In genomic region chr12:131723532-131723931, GRCh38 we compare ENCODE assay signal across 28 cellular contexts. TPM values are rescaled to one million over a fixed set of nuclear protein-coding genes. Genes with fewer than 3 reads are reported as not detected.
DNase-seq lines count a peak whose midpoint lies in the region; ATAC-seq and TF ChIP-seq lines count a peak whose summit lies in the region.
"Had no signal": no experiment of that assay in that cellular context is flagged by ENCODE, and none has a peak within 500 bp of the region (broad histone marks: within the 10 kb centered on the region; RNA-seq: fewer than 3 reads in every experiment).

No MANE protein-coding gene starts in this region.

- DNase-seq in H9 (peak; percentile 74), WTC11 (ENCODE audit: low spot score) (peak; percentile 39), iPS DF 4.7 (ENCODE audit: extremely low read depth, low spot score) (peak; percentile 89), neural progenitor cell (ENCODE audit: low spot score) (peak; percentile 60), GM03348 (ENCODE audit: low spot score) (no peak), NCI-H1694 treated with DMSO at 0.1 percent for 48 hours (lab: John Stamatoyannopoulos, UW) (no peak)
- no peak for DNase-seq in stimulated activated CD4-positive, alpha-beta T cell treated with anti-CD3 and anti-CD28 coated beads, Interleukin-4, amount 100 ng/mL, for 4 hours
- DNase-seq: activated CD4-positive, alpha-beta T cell treated with anti-CD3 and anti-CD28 coated beads for 1 hour; activated effector memory CD4-positive, alpha-beta T cell treated with anti-CD3 and anti-CD28 coated beads, Interleukin-2, amount 50 U/mL, for 16 hours; activated naive CD8-positive, alpha-beta T cell treated with anti-CD3 and anti-CD28 coated beads for 36 hours; anterior cingulate cortex; CD8-positive, alpha-beta memory T cell; colonic mucosa; DMS 273 treated with DMSO at 0.1 percent for 48 hours; effector memory CD4-positive, alpha-beta T cell; glutamatergic neuron; Karpas-422; left colon; NCI-H1436; NCI-H748 treated with DMSO at 0.1 percent for 48 hours; right lobe of liver; SIG-M5; spleen; thyroid gland had no signal

- H3K27ac ChIP-seq in H9 (ENCODE audit: insufficient read length, low read depth, low read length) (peak overlapping the region; percentile 97), neural progenitor cell (peak overlapping the region; percentile 92)
- H3K27ac ChIP-seq: cardiac muscle cell, colonic mucosa, right lobe of liver, spleen, thyroid gland, vagina had no signal

- no peak overlapping the region for H2BK15ac ChIP-seq in H9 (ENCODE audit: low read depth, low read length)

- CTCF ChIA-PET in WTC11 (lab: Charles Lee), result interaction anchor here (0.5 to 1.8 kb wide), 11 partner anchors 12 to 415 kb away, joined by 3 to 7 read pairs (median 3); partner anchors contain the start of gene SFSWAP

- no peak overlapping the region for H2BK5ac ChIP-seq in H9 (ENCODE audit: insufficient read length, low read length)

- no peak overlapping the region for H2BK120ac ChIP-seq in H9 (ENCODE audit: low read depth, low read length, poor library complexity, severe bottlenecking)

- ATAC-seq in WTC11, result peak; percentile 91
- ATAC-seq: HepG2, left colon, right lobe of liver had no signal

- H3K9ac ChIP-seq in H9 (ENCODE audit: extremely low read depth, insufficient read length, low read length) (no peak overlapping the region), neural progenitor cell (peak overlapping the region; percentile 1)

- H3K4me2 ChIP-seq in H9 (ENCODE audit: insufficient read depth, insufficient read length, low read length), result peak overlapping the region; percentile 13
- H3K4me2 ChIP-seq in neural progenitor cell, result peak overlapping the region; percentile 71

- peak overlapping the region; percentile 16 for H3K4me3 ChIP-seq in neural progenitor cell
- H3K4me3 ChIP-seq: cardiac muscle cell, colonic mucosa, right lobe of liver, spleen, thyroid gland, vagina had no signal

- H3K27me3 ChIP-seq in H9 (ENCODE audit: insufficient read depth, low read length), result no peaks in the 10 kb centered on the region
- H3K27me3 ChIP-seq in neural progenitor cell, result no peaks in the 10 kb centered on the region
- H3K27me3 ChIP-seq: cardiac muscle cell, colonic mucosa, right lobe of liver, spleen, thyroid gland, vagina had no signal

- H3K23ac ChIP-seq in H9 (ENCODE audit: insufficient read length, low read depth, low read length), result no peak overlapping the region

- H4K20me1 ChIP-seq in H9 (ENCODE audit: control insufficient read depth, insufficient read depth, insufficient read length), result no peaks in the 10 kb centered on the region
- H4K20me1 ChIP-seq in neural progenitor cell (ENCODE audit: low read depth), result peaks cover 6% of the 10 kb centered on the region

- H4K91ac ChIP-seq in H9 (ENCODE audit: insufficient read length, low read depth, low read length), result no peak overlapping the region

- no peak overlapping the region for H3K14ac ChIP-seq in H9 (ENCODE audit: insufficient read depth, low read length)

- no peak overlapping the region for H3T11ph ChIP-seq in H9 (ENCODE audit: low read length)

- no CpG with 5 or more reads among the region's 5 CpGs for WGBS in H9 (ENCODE audit: extremely low coverage, insufficient read length, low lambda C conversion rate)

- H3F3A ChIP-seq in neural progenitor cell (ENCODE audit: low read depth), result peaks cover 42% of the 10 kb centered on the region

- no peaks in the 10 kb centered on the region for H3K9me3 ChIP-seq in H9 (ENCODE audit: control insufficient read depth, low read depth, low read length)
- no peaks in the 10 kb centered on the region for H3K9me3 ChIP-seq in neural progenitor cell (ENCODE audit: low read depth)
- H3K9me3 ChIP-seq: colonic mucosa, right lobe of liver, spleen, thyroid gland, vagina had no signal

- TF ChIP-seq CTCF in H9 (conservative IDR thresholded peaks at IDR 0.05) (no peak), WTC11 (IDR thresholded peaks at IDR 0.05) (no peak), neural progenitor cell (IDR thresholded peaks at IDR 0.05) (no peak)

- H2AFZ ChIP-seq in H9 (ENCODE audit: low read length), result no peak overlapping the region
- H2AFZ ChIP-seq in neural progenitor cell (replicated peaks), result no peak overlapping the region

- no peak overlapping the region for H4K5ac ChIP-seq in H9 (ENCODE audit: insufficient read length, low read depth, low read length)

- peaks cover 18% of the 10 kb centered on the region for H3K36me3 ChIP-seq in neural progenitor cell

- H3K79me2 ChIP-seq in H9 (ENCODE audit: insufficient read depth, low read length) (peaks cover 2% of the 10 kb centered on the region; the same call in 1 of the 2 replicates), neural progenitor cell (ENCODE audit: low read depth) (peaks cover 37% of the 10 kb centered on the region)

- POLR2A ChIA-PET in WTC11 (lab: Charles Lee), result interaction anchor here (1.2 kb wide), 1 partner anchor 13 kb away, joined by 6 read pairs; the partner anchor contains the start of gene SFSWAP

- no peak overlapping the region for H2BK20ac ChIP-seq in H9 (ENCODE audit: low read depth, low read length, poor library complexity, severe bottlenecking)

- H3K4me1 Mint-ChIP-seq in H9 (peaks cover 51 to 52% of the 10 kb centered on the region in 2 experiments), WTC11 (peaks cover 65% of the 10 kb centered on the region), neural progenitor cell (peaks cover 10% of the 10 kb centered on the region)

- no peak overlapping the region for H2BK12ac ChIP-seq in H9 (ENCODE audit: insufficient read length, low read depth, low read length)

- peak overlapping the region; percentile 28 to 34 for H3K4me3 Mint-ChIP-seq in H9
- H3K4me3 Mint-ChIP-seq in WTC11, result peak overlapping the region; percentile 18
- no peak overlapping the region for H3K4me3 Mint-ChIP-seq in neural progenitor cell
- H3K4me3 Mint-ChIP-seq: activated naive CD8-positive, alpha-beta T cell treated with anti-CD3 and anti-CD28 coated beads for 36 hours; CD8-positive, alpha-beta memory T cell; T-helper 2 cell treated with Interferon-gamma antibody and Interleukin-4, amounts not matched to agents 5 μg/mL and 100 μg/mL, for 36 hours had no signal

- H3K56ac ChIP-seq in H9 (ENCODE audit: insufficient read length, low read depth, low read length), result no peak overlapping the region

- no peaks in the 10 kb centered on the region for H3K27me3 Mint-ChIP-seq in H9 (ENCODE audit: low read depth)
- H3K27me3 Mint-ChIP-seq in WTC11 (ENCODE audit: low read depth), result no peaks in the 10 kb centered on the region
- H3K27me3 Mint-ChIP-seq in neural progenitor cell (ENCODE audit: insufficient read depth, low read depth), result peaks cover 2% of the 10 kb centered on the region
- H3K27me3 Mint-ChIP-seq: activated naive CD8-positive, alpha-beta T cell treated with anti-CD3 and anti-CD28 coated beads for 36 hours; CD8-positive, alpha-beta memory T cell had no signal

- H3K4me1 ChIP-seq in H9 (ENCODE audit: insufficient read depth, low read length) (peaks cover 11% of the 10 kb centered on the region), neural progenitor cell (peaks cover 20% of the 10 kb centered on the region)
- H3K4me1 ChIP-seq: colonic mucosa, right lobe of liver, thyroid gland, vagina had no signal

- no peaks in the 10 kb centered on the region for H3K23me2 ChIP-seq in H9 (ENCODE audit: insufficient read length, low read depth, low read length, poor library complexity, severe bottlenecking)

- H2AK5ac ChIP-seq in H9 (ENCODE audit: insufficient read length, low read length), result no peak overlapping the region

- H3K27ac Mint-ChIP-seq in H9, result peak overlapping the region; percentile 97 to 99 (median 98)
- H3K27ac Mint-ChIP-seq in WTC11, result peak overlapping the region; percentile 98
- no peak overlapping the region for H3K27ac Mint-ChIP-seq in neural progenitor cell
- H3K27ac Mint-ChIP-seq: activated naive CD8-positive, alpha-beta T cell treated with anti-CD3 and anti-CD28 coated beads for 36 hours; T-helper 2 cell treated with Interferon-gamma antibody and Interleukin-4, amounts not matched to agents 5 μg/mL and 100 μg/mL, for 36 hours had no signal

- no peak overlapping the region for H3K4ac ChIP-seq in H9 (ENCODE audit: low read depth, low read length)

- no peak overlapping the region for H4K8ac ChIP-seq in H9 (replicated peaks; ENCODE audit: insufficient read length, low read depth, low read length)

- no peaks in the 10 kb centered on the region for H3K9me3 Mint-ChIP-seq in H9
- no peaks in the 10 kb centered on the region for H3K9me3 Mint-ChIP-seq in WTC11
- H3K9me3 Mint-ChIP-seq in neural progenitor cell, result no peaks in the 10 kb centered on the region
- H3K9me3 Mint-ChIP-seq: activated naive CD8-positive, alpha-beta T cell treated with anti-CD3 and anti-CD28 coated beads for 36 hours; CD8-positive, alpha-beta memory T cell; T-helper 2 cell treated with Interferon-gamma antibody and Interleukin-4, amounts not matched to agents 5 μg/mL and 100 μg/mL, for 36 hours had no signal

- H3K36me3 Mint-ChIP-seq in H9 (ENCODE audit: insufficient read depth in 1 of 3, low read depth in 3 of 3), result peaks cover 59 to 79% (median 71%) of the 10 kb centered on the region in 3 experiments
- H3K36me3 Mint-ChIP-seq in WTC11, result peaks cover 71% of the 10 kb centered on the region
- peaks cover 33% of the 10 kb centered on the region for H3K36me3 Mint-ChIP-seq in neural progenitor cell

- H3K79me1 ChIP-seq in H9 (ENCODE audit: insufficient read depth, low read depth, low read length, poor library complexity, severe bottlenecking), result no peaks in the 10 kb centered on the region

- H3K18ac ChIP-seq in H9 (ENCODE audit: insufficient read length, low read depth, low read length), result no peak overlapping the region

TF ChIP-seq in WTC11, 78 proteins besides CTCF, POLR2A, EP300 and RAD21 (continues in another document):
- no peak for TF ChIP-seq STAT6 (CRISPR knock-in tag; conservative IDR thresholded peaks at IDR 0.05; ENCODE audit: low read depth)

RNA-seq across cellular contexts. Expression of gene SFSWAP, which starts 12.6 kb away (rescaled TPM):
- total RNA-seq in H9 (2021) (44.2 and 48.1 TPM in 2 replicates), WTC11 (2021) (59.4 to 76.3 TPM (median 63.4 TPM) in 3 replicates), neural progenitor cell (ENCODE audit: low replicate concordance) (37.0 and 42.3 TPM in 2 replicates)

Comparison
In these comparisons a context has a peak if more than half of its experiments do, and no peak if none do; other contexts are left out.
1. DNase-seq: peak in H9 (single experiment), WTC11 (single experiment), iPS DF 4.7 (single experiment) and neural progenitor cell (single experiment); none in GM03348 (single experiment), NCI-H1694 treated with DMSO at 0.1 percent for 48 hours (single experiment) and stimulated activated CD4-positive, alpha-beta T cell treated with anti-CD3 and anti-CD28 coated beads, Interleukin-4, amount 100 ng/mL, for 4 hours (0 of 2).